Comparison of ENCODE assay signal across 10 cellular contexts in the genomic region with DNA sequence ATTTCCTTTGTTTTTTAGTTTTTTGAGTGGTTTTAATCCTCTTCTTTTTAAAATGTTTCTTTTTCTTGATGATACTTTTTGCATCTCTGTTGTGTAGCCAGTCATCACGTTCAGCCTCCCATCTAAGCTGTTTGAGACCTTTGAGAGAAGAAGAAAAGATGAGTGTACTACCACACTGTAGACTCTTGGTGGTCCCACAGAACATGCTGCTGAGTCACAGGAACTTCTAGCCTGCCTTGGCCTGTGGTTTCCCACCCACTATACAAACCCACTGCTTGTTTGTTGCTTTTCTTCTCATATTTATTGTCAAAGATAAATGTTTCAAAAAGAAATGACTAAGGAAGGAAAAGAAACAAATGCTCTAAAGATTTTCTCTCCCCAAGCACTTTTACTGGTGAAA. TPM values are rescaled to one million over a fixed set of nuclear protein-coding genes. Genes with fewer than 3 reads are reported as not detected.
A peak's percentile ranks its signal among the peaks of the same experiment; 100 is the strongest.
DNase-seq lines count a peak whose midpoint lies in the region; ATAC-seq and TF ChIP-seq lines count a peak whose summit lies in the region.
"Had no signal": no experiment of that assay in that cellular context is flagged by ENCODE, and none has a peak within 500 bp of the region (broad histone marks: within the 10 kb centered on the region; RNA-seq: fewer than 3 reads in every experiment).

No MANE protein-coding gene starts in this region.

- H3K4me3 ChIP-seq in OCI-LY1 (ENCODE audit: low read depth, low read length, poor library complexity, severe bottlenecking) = no peak overlapping the region

- peak overlapping the region; percentile 71 for H3K27ac Mint-ChIP-seq in activated naive CD4-positive, alpha-beta T cell treated with anti-CD3 and anti-CD28 coated beads, Interleukin-2, amount 50 U/mL, for 24 hours

- DNase-seq in NK-92 treated with Interleukin-12 subunit alpha and Interleukin-12 subunit beta, amount 100 ng/mL, for 24 hours (lab: John Stamatoyannopoulos, UW) = peak; percentile 64
- DNase-seq in NK-92 (lab: John Stamatoyannopoulos, UW; ENCODE audit: unreplicated experiment) = no peak
- DNase-seq in stimulated activated CD8-positive, alpha-beta memory T cell treated with anti-CD3 and anti-CD28 coated beads, Interleukin-12 subunit alpha, Interleukin-12 subunit beta, amount 100 ng/mL, for 24 hours (ENCODE audit: extremely low read depth) = peak; percentile 11
- no peak for DNase-seq in kidney glomerular epithelial cell (lab: John Stamatoyannopoulos, UW)
- DNase-seq in NCI-H1092 (lab: John Stamatoyannopoulos, UW) = no peak
- DNase-seq: KG1 had no signal

- H3K9me3 Mint-ChIP-seq in activated naive CD4-positive, alpha-beta T cell treated with anti-CD3 and anti-CD28 coated beads, Interleukin-2, amount 50 U/mL, for 24 hours = peaks cover 9% of the 10 kb centered on the region

- H3K36me3 ChIP-seq in OCI-LY1 (ENCODE audit: insufficient read depth, low read length) = peaks cover 82% of the 10 kb centered on the region

- H3K4me3 Mint-ChIP-seq in activated naive CD4-positive, alpha-beta T cell treated with anti-CD3 and anti-CD28 coated beads, Interleukin-2, amount 50 U/mL, for 24 hours = peak overlapping the region; percentile 24

- no peak overlapping the region for H2AFZ ChIP-seq in OCI-LY1 (ENCODE audit: low read length)

- no peaks in the 10 kb centered on the region for H3K27me3 Mint-ChIP-seq in activated naive CD4-positive, alpha-beta T cell treated with anti-CD3 and anti-CD28 coated beads, Interleukin-2, amount 50 U/mL, for 24 hours

- H3K9ac ChIP-seq in OCI-LY1 (ENCODE audit: low read length) = no peak overlapping the region

- H3K27ac ChIP-seq in OCI-LY1 (ENCODE audit: low read depth, low read length, poor library complexity, severe bottlenecking) = peak overlapping the region; percentile 28

- no peak for ATAC-seq in esophagus mucosa

- peaks cover 17% of the 10 kb centered on the region for H3K9me3 ChIP-seq in OCI-LY1 (ENCODE audit: low read length)

- no peak overlapping the region for H3K4me2 ChIP-seq in OCI-LY1 (ENCODE audit: low read length)

- peaks cover 49% of the 10 kb centered on the region for H3K4me1 Mint-ChIP-seq in activated naive CD4-positive, alpha-beta T cell treated with anti-CD3 and anti-CD28 coated beads, Interleukin-2, amount 50 U/mL, for 24 hours

- H4K20me1 ChIP-seq in OCI-LY1 (ENCODE audit: insufficient read depth, low read length) = no peaks in the 10 kb centered on the region

- H3K4me1 ChIP-seq in OCI-LY1 (ENCODE audit: insufficient read depth, low read length, severe bottlenecking) = peaks cover 23% of the 10 kb centered on the region

- peaks cover 44% of the 10 kb centered on the region for H3K79me2 ChIP-seq in OCI-LY1 (ENCODE audit: insufficient read depth, low read length)

- TF ChIP-seq CTCF in OCI-LY1 (IDR thresholded peaks at IDR 0.05; ENCODE audit: low read length) = no peak

- no peaks in the 10 kb centered on the region for H3K27me3 ChIP-seq in OCI-LY1 (ENCODE audit: insufficient read depth, low read length)

- no peaks in the 10 kb centered on the region for H3F3A ChIP-seq in OCI-LY1 (ENCODE audit: insufficient read depth, low read length)

- H3K36me3 Mint-ChIP-seq in activated naive CD4-positive, alpha-beta T cell treated with anti-CD3 and anti-CD28 coated beads, Interleukin-2, amount 50 U/mL, for 24 hours = peaks cover 37% of the 10 kb centered on the region

- no peaks in the 10 kb centered on the region for H3K9me2 ChIP-seq in OCI-LY1 (ENCODE audit: low read depth, low read length)

RNA-seq across cellular contexts. Expression of a gene that starts 5.5 kb away (rescaled TPM):
- total RNA-seq in esophagus mucosa = 23.6 TPM

RNA-seq across cellular contexts. Expression of a gene that starts 13.3 kb away (rescaled TPM):
- not detected for total RNA-seq in esophagus mucosa
- total RNA-seq: A172 had no signal

RNA-seq across cellular contexts. Expression of a gene that starts 29.6 kb away (rescaled TPM):
- 30.8 TPM for total RNA-seq in esophagus mucosa

RNA-seq across cellular contexts. Expression of a gene that starts 29.7 kb away (rescaled TPM):
- 6.9 TPM for total RNA-seq in esophagus mucosa

RNA-seq across cellular contexts. Expression of a gene that starts 45.0 kb away (rescaled TPM):
- total RNA-seq in esophagus mucosa = 15.4 TPM

Comparison
In these comparisons a context has a peak if more than half of its experiments do, and no peak if none do; other contexts are left out.
1. DNase-seq: peak in NK-92 treated with Interleukin-12 subunit alpha and Interleukin-12 subunit beta, amount 100 ng/mL, for 24 hours (single experiment) and stimulated activated CD8-positive, alpha-beta memory T cell treated with anti-CD3 and anti-CD28 coated beads, Interleukin-12 subunit alpha, Interleukin-12 subunit beta, amount 100 ng/mL, for 24 hours (single experiment); none in NK-92 (single experiment), kidney glomerular epithelial cell (single experiment) and NCI-H1092 (single experiment).